27 cellular contexts compared by ENCODE assay signal in genomic region chr9:72150172-72150571, GRCh38. TPM values are rescaled to one million over a fixed set of nuclear protein-coding genes. Genes with fewer than 3 reads are reported as not detected.
DNase-seq lines count a peak whose midpoint lies in the region; ATAC-seq and TF ChIP-seq lines count a peak whose summit lies in the region.
"Had no signal": no experiment of that assay in that cellular context is flagged by ENCODE, and none has a peak within 500 bp of the region (broad histone marks: within the 10 kb centered on the region; RNA-seq: fewer than 3 reads in every experiment).

No MANE protein-coding gene starts in this region.

- no peaks in the 10 kb centered on the region for H3K36me3 ChIP-seq in Peyer's patch
- no peaks in the 10 kb centered on the region for H3K36me3 ChIP-seq in left lung
- H3K36me3 ChIP-seq: uterus, WERI-Rb-1 had no signal

- H3K4me3 ChIP-seq in Peyer's patch (peak overlapping the region in 3 of 4 donors; percentile 38 to 87 (median 67)), iPS-11a (ENCODE audit: low read depth, low read length) (peak overlapping the region; percentile 24), left lung (no peak overlapping the region)
- H3K4me3 ChIP-seq: lung, uterus had no signal

- H3K4me1 ChIP-seq in Peyer's patch (peaks cover 0 to 5% (median 0%) of the 10 kb centered on the region in 4 donors), left lung (peaks cover 4% of the 10 kb centered on the region in 2 donors)
- H3K4me1 ChIP-seq: uterus had no signal

- in situ Hi-C loops in Caki2 (cut with HindIII; ENCODE audit: low pct_unique_long_range_greater_than_20kb, low sequenced_read_pairs), result loop anchor here (25.0 kb wide), 1 partner anchor 113 kb away; no protein-coding TSS in a partner anchor

- peaks cover 59% of the 10 kb centered on the region for H3K27me3 Mint-ChIP-seq in nephron (ENCODE audit: low read depth)

- TF ChIP-seq POLR2A in Peyer's patch (IDR thresholded peaks at IDR 0.05), result no peak

- H3K4me1 Mint-ChIP-seq in nephron, result no peaks in the 10 kb centered on the region
- H3K4me1 Mint-ChIP-seq: activated T-helper 17 cell treated with anti-CD3 and anti-CD28 coated beads, Interleukin-2, amount 50 U/mL, for 72 hours; stimulated activated effector memory CD8-positive, alpha-beta T cell treated with anti-CD3 and anti-CD28 coated beads, Interleukin-12 subunit alpha, Interleukin-12 subunit beta, amount 100 ng/mL, for 72 hours had no signal

- DNase-seq in Caki2 (ENCODE audit: low read depth), result peak; percentile 47
- DNase-seq in Peyer's patch, result no peak
- DNase-seq in Kasumi-1 (lab: John Stamatoyannopoulos, UW), result no peak
- DNase-seq in left lung, result no peak
- DNase-seq in stimulated activated CD4-positive, alpha-beta T cell treated with anti-CD3 and anti-CD28 coated beads, Interleukin-4, amount 100 ng/mL, for 4 hours, result no peak
- no peak for DNase-seq in COR-L47 (lab: John Stamatoyannopoulos, UW)
- DNase-seq: activated CD8-positive, alpha-beta memory T cell treated with anti-CD3 and anti-CD28 coated beads, Interleukin-2, amount 50 U/mL, for 4 hours; aorta; islet precursor cell; NCI-H1436; NCI-H2107; stimulated activated CD4-positive, alpha-beta T cell treated with anti-CD3 and anti-CD28 coated beads, Interleukin-1b, Interleukin-23, amount 100 ng/mL, for 48 hours; uterus had no signal

- H3K36me3 Mint-ChIP-seq in nephron (ENCODE audit: low read depth), result no peaks in the 10 kb centered on the region
- H3K36me3 Mint-ChIP-seq: activated naive CD4-positive, alpha-beta T cell treated with anti-CD3 and anti-CD28 coated beads, Interleukin-2, amount 50 U/mL, for 72 hours; stimulated activated effector memory CD8-positive, alpha-beta T cell treated with anti-CD3 and anti-CD28 coated beads, Interleukin-12 subunit alpha, Interleukin-12 subunit beta, amount 100 ng/mL, for 72 hours had no signal

- H3K27ac ChIP-seq in Peyer's patch (peak overlapping the region in 3 of 4 donors; percentile 77 to 95 (median 92)), left lung (no peak overlapping the region)
- H3K27ac ChIP-seq: C4-2B, GM23248, KMS-11, uterus, WERI-Rb-1 had no signal

- peaks cover 6% of the 10 kb centered on the region for H3K9me3 Mint-ChIP-seq in nephron
- H3K9me3 Mint-ChIP-seq: activated T-helper 17 cell treated with anti-CD3 and anti-CD28 coated beads, Interleukin-2, amount 50 U/mL, for 72 hours had no signal

- peak overlapping the region; percentile 16 to 67 (median 52) for H3K4me3 Mint-ChIP-seq in nephron
- H3K4me3 Mint-ChIP-seq: activated T-helper 17 cell treated with anti-CD3 and anti-CD28 coated beads, Interleukin-2, amount 50 U/mL, for 72 hours; dendritic cell treated with granulocyte-macrophage colony-stimulating factor and Interleukin-4, amounts not matched to agents 40 ng/mL and 50 ng/mL, for 4 days; stimulated activated effector memory CD8-positive, alpha-beta T cell treated with anti-CD3 and anti-CD28 coated beads, Interleukin-12 subunit alpha, Interleukin-12 subunit beta, amount 100 ng/mL, for 72 hours had no signal

- no peak for ATAC-seq in left lung
- ATAC-seq: activated naive CD4-positive, alpha-beta T cell treated with anti-CD3 and anti-CD28 coated beads, Interleukin-2, amount 50 U/mL, for 72 hours; activated T-helper 17 cell treated with anti-CD3 and anti-CD28 coated beads, Interleukin-2, amount 50 U/mL, for 72 hours; stimulated activated effector memory CD8-positive, alpha-beta T cell treated with anti-CD3 and anti-CD28 coated beads, Interleukin-12 subunit alpha, Interleukin-12 subunit beta, amount 100 ng/mL, for 72 hours had no signal

- H3K9me3 ChIP-seq in Peyer's patch (peaks cover 0 to 3% (median 0%) of the 10 kb centered on the region in 4 donors), left lung (no peaks in the 10 kb centered on the region)
- H3K9me3 ChIP-seq: uterus had no signal

- intact Hi-C loops in left lung (cut with DNase I), result no loop called here

- H3K27ac Mint-ChIP-seq in nephron, result no peak overlapping the region
- H3K27ac Mint-ChIP-seq: activated naive CD4-positive, alpha-beta T cell treated with anti-CD3 and anti-CD28 coated beads, Interleukin-2, amount 50 U/mL, for 72 hours; activated T-helper 17 cell treated with anti-CD3 and anti-CD28 coated beads, Interleukin-2, amount 50 U/mL, for 72 hours; dendritic cell treated with granulocyte-macrophage colony-stimulating factor and Interleukin-4, amounts not matched to agents 40 ng/mL and 50 ng/mL, for 4 days; stimulated activated effector memory CD8-positive, alpha-beta T cell treated with anti-CD3 and anti-CD28 coated beads, Interleukin-12 subunit alpha, Interleukin-12 subunit beta, amount 100 ng/mL, for 72 hours had no signal

- H3K27me3 ChIP-seq in Peyer's patch, result no peaks in the 10 kb centered on the region
- peaks cover 19 to 53% of the 10 kb centered on the region in 2 donors for H3K27me3 ChIP-seq in left lung
- H3K27me3 ChIP-seq: uterus had no signal

- TF ChIP-seq CTCF in Peyer's patch (IDR thresholded peaks at IDR 0.05) (no peak), nephron (IDR thresholded peaks at IDR 0.05; ENCODE audit: unreplicated experiment in 3 of 3) (no peak), left lung (IDR thresholded peaks at IDR 0.05) (no peak)

RNA-seq across cellular contexts. Expression of gene GDA, which starts 0.9 kb away (rescaled TPM):
- total RNA-seq in Caki2 (2014; rRNA removed; shearing (Covaris generic); ENCODE audit: low replicate concordance), result 26.3 and 31.2 TPM in 2 replicates
- total RNA-seq in Peyer's patch (100 to 1,000 TPM in 3 of 4 donors, 10 to 100 TPM in 1; 14.0 to 291 (median 273) TPM), left lung (under 1 TPM in 1 of 2 donors, not detected in 1; 0.08 TPM)
- total RNA-seq: activated naive CD4-positive, alpha-beta T cell treated with anti-CD3 and anti-CD28 coated beads, Interleukin-2, amount 50 U/mL, for 72 hours; activated T-helper 17 cell treated with anti-CD3 and anti-CD28 coated beads, Interleukin-2, amount 50 U/mL, for 72 hours; aorta; GM23248; HT1080; OCI-LY7; pulmonary artery endothelial cell had no signal

Comparison
In these comparisons a context has a peak if more than half of its experiments do, and no peak if none do; other contexts are left out.
1. H3K27ac ChIP-seq: peak in Peyer's patch (3 of 4); none in left lung (0 of 2).
2. H3K4me3 ChIP-seq: peak in Peyer's patch (3 of 4) and iPS-11a (single experiment); none in left lung (0 of 2).
3. RNA of gene GDA, which starts 0.9 kb away (total RNA-seq): 14.0 to 291 TPM in Peyer's patch and 26.3 to 31.2 TPM in Caki2; 0.08 TPM in left lung; every median in the first group is over 10 times any median in the second.